In the genomic region with DNA sequence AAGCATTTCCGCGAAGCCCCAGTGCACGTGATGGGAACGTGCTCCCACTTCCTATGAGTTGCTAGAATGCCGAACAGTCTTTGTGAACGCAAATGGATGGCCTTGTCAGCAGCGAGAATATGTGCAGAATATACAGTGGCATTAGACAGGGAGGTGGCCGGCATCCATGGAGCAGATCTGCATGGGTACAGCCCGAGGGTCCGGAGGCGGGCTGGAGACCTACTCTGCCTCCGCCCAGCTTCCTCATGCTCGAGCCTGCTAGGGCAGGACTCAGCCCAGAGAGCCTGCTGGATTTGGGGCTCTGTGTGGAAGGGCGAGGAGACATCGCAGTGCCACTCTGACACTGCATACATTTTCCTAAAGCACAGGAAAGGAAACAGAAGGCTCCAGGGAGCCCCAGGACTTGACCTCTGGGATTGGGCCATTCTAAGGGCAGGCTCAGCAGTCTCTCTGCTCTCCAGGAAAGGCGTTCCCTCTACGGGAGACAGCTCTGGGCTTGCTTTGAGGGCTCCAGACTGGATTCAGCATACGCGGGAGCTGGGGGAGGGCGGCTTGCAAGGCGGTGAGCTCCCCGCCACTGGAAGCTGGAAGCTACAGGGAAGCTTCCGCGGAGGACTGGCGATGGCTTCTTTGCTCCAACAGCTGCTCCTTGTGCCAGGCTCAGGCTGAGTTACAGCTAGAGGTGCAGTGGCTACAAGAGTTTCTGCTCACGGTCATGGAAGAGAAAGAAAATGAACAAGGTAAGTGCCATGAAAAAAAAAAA, we compare ENCODE assay signal across 15 cellular contexts. TPM values are rescaled to one million over a fixed set of nuclear protein-coding genes. Genes with fewer than 3 reads are reported as not detected.
DNase-seq lines count a peak whose midpoint lies in the region; ATAC-seq and TF ChIP-seq lines count a peak whose summit lies in the region.
"Had no signal": no experiment of that assay in that cellular context is flagged by ENCODE, and none has a peak within 500 bp of the region (broad histone marks: within the 10 kb centered on the region; RNA-seq: fewer than 3 reads in every experiment).

No MANE protein-coding gene starts in this region.

- H3K27ac Mint-ChIP-seq in activated T-helper 17 cell treated with anti-CD3 and anti-CD28 coated beads, Interleukin-2, amount 50 U/mL, for 72 hours, result no peak overlapping the region
- H3K27ac Mint-ChIP-seq: CD4-positive, CD25-positive, alpha-beta regulatory T cell had no signal

- intact Hi-C loops in right cardiac atrium (cut with DNase I), result loop anchor here in 2 of 4 donors (10.0 kb wide), 2 partner anchors 384 to 534 kb away; no protein-coding TSS in a partner anchor
- intact Hi-C loops in Right ventricle myocardium inferior (cut with DNase I), result loop anchor here (10.0 kb wide), 1 partner anchor 534 kb away; no protein-coding TSS in a partner anchor

- H3K23ac ChIP-seq in neuronal stem cell (ENCODE audit: low read depth, low read length, poor library complexity), result no peak overlapping the region

- peak overlapping the region; percentile 30 for H2AFZ ChIP-seq in neuronal stem cell (ENCODE audit: low read length)
- H2AFZ ChIP-seq: PC-9 had no signal

- H2AK5ac ChIP-seq in neuronal stem cell (ENCODE audit: low read depth, low read length), result no peak overlapping the region

- no peak overlapping the region for H2BK120ac ChIP-seq in neuronal stem cell (ENCODE audit: low read depth, low read length)

- H3K27ac ChIP-seq in right cardiac atrium (ENCODE audit: low read length), result no peak overlapping the region
- no peak overlapping the region for H3K27ac ChIP-seq in coronary artery
- H3K27ac ChIP-seq in neuronal stem cell (replicated peaks; ENCODE audit: low read length), result no peak overlapping the region
- H3K27ac ChIP-seq: PC-9 had no signal

- H3K36me3 ChIP-seq in neuronal stem cell (replicated peaks in 1 of 2; ENCODE audit: control insufficient read depth in 2 of 2, insufficient read depth in 2 of 2, low read length in 2 of 2), result peaks cover 0 to 2% of the 10 kb centered on the region in 2 donors

- H3K9ac ChIP-seq in neuronal stem cell (ENCODE audit: low read depth, low read length, poor library complexity), result no peak overlapping the region

- no peaks in the 10 kb centered on the region for H3K79me1 ChIP-seq in neuronal stem cell (ENCODE audit: low read depth, low read length)

- no peak for DNase-seq in right cardiac atrium
- DNase-seq in Right ventricle myocardium inferior (ENCODE audit: missing footprints), result no peak
- peak; percentile 49 for DNase-seq in coronary artery (ENCODE audit: low spot score)
- no peak for DNase-seq in neuronal stem cell (ENCODE audit: low spot score)
- DNase-seq in medulla oblongata (ENCODE audit: extremely low spot score), result no peak
- DNase-seq in stimulated activated naive CD8-positive, alpha-beta T cell treated with anti-CD3 and anti-CD28 coated beads, Interleukin-15, Interleukin-2, amounts not matched to agents 100 U/mL and 50 U/mL, for 24 hours, result no peak
- DNase-seq: Caco-2; CD4-positive, CD25-positive, alpha-beta regulatory T cell; MV-4-11; NCI-H187 treated with DMSO at 0.1 percent for 48 hours; NCI-H2171; NCI-H82; PC-9 had no signal

- peak overlapping the region; percentile 72 for H3K18ac ChIP-seq in neuronal stem cell (ENCODE audit: low read length)

- H3K36me3 Mint-ChIP-seq in activated T-helper 17 cell treated with anti-CD3 and anti-CD28 coated beads, Interleukin-2, amount 50 U/mL, for 72 hours (ENCODE audit: low read depth), result no peaks in the 10 kb centered on the region
- H3K36me3 Mint-ChIP-seq: CD4-positive, CD25-positive, alpha-beta regulatory T cell had no signal

- H3K4me1 Mint-ChIP-seq in activated T-helper 17 cell treated with anti-CD3 and anti-CD28 coated beads, Interleukin-2, amount 50 U/mL, for 72 hours, result no peaks in the 10 kb centered on the region
- H3K4me1 Mint-ChIP-seq: CD4-positive, CD25-positive, alpha-beta regulatory T cell had no signal

- TF ChIP-seq CTCF in coronary artery (IDR thresholded peaks at IDR 0.05), result no peak

- no peaks in the 10 kb centered on the region for H3K9me3 ChIP-seq in right cardiac atrium (ENCODE audit: control insufficient read depth, low read length)
- peaks cover 0 to 3% of the 10 kb centered on the region in 2 donors for H3K9me3 ChIP-seq in neuronal stem cell (replicated peaks in 1 of 2; ENCODE audit: control insufficient read depth in 2 of 2, insufficient read depth in 1 of 2, low read depth in 1 of 2, low read length in 2 of 2)
- H3K9me3 ChIP-seq: Caco-2 had no signal

- H3K4me3 ChIP-seq in right cardiac atrium (ENCODE audit: low read length) (no peak overlapping the region), coronary artery (no peak overlapping the region), neuronal stem cell (ENCODE audit: low read length in 2 of 2) (no peak overlapping the region)
- H3K4me3 ChIP-seq: K562, PC-9 had no signal

- H4K8ac ChIP-seq in neuronal stem cell (ENCODE audit: low read depth, low read length), result no peak overlapping the region

- no peak overlapping the region for H3K14ac ChIP-seq in neuronal stem cell (ENCODE audit: low read length)

- peaks cover 23% of the 10 kb centered on the region for H3K27me3 Mint-ChIP-seq in activated T-helper 17 cell treated with anti-CD3 and anti-CD28 coated beads, Interleukin-2, amount 50 U/mL, for 72 hours
- H3K27me3 Mint-ChIP-seq: CD4-positive, CD25-positive, alpha-beta regulatory T cell had no signal

- H3K4ac ChIP-seq in neuronal stem cell (ENCODE audit: low read length), result no peak overlapping the region

- no peak overlapping the region for H2BK12ac ChIP-seq in neuronal stem cell (ENCODE audit: low read length)

- no peaks in the 10 kb centered on the region for H3K9me3 Mint-ChIP-seq in activated T-helper 17 cell treated with anti-CD3 and anti-CD28 coated beads, Interleukin-2, amount 50 U/mL, for 72 hours
- H3K9me3 Mint-ChIP-seq: CD4-positive, CD25-positive, alpha-beta regulatory T cell had no signal

- ATAC-seq in right cardiac atrium (peak; percentile 10 to 50), Right ventricle myocardium inferior (no peak)
- ATAC-seq in stimulated activated naive CD8-positive, alpha-beta T cell treated with anti-CD3 and anti-CD28 coated beads, Interleukin-15, Interleukin-2, amounts not matched to agents 100 U/mL and 50 U/mL, for 24 hours, result no peak
- ATAC-seq in activated T-helper 17 cell treated with anti-CD3 and anti-CD28 coated beads, Interleukin-2, amount 50 U/mL, for 72 hours (replicated peaks), result no peak
- ATAC-seq: K562 had no signal

- H3K27me3 ChIP-seq in right cardiac atrium (ENCODE audit: control insufficient read depth, insufficient read depth), result no peaks in the 10 kb centered on the region
- peaks cover 0 to 16% (median 0%) of the 10 kb centered on the region in 3 experiments for H3K27me3 ChIP-seq in neuronal stem cell (ENCODE audit: control insufficient read depth in 3 of 3, insufficient read depth in 3 of 3, low read depth in 1 of 3, low read length in 3 of 3)

- no peak overlapping the region for H4K91ac ChIP-seq in neuronal stem cell (ENCODE audit: low read depth, low read length, poor library complexity)

- no peaks in the 10 kb centered on the region for H3K4me1 ChIP-seq in right cardiac atrium (ENCODE audit: control insufficient read depth, insufficient read depth, low read length)
- H3K4me1 ChIP-seq in neuronal stem cell (ENCODE audit: control insufficient read depth in 2 of 2, insufficient read depth in 1 of 2, low read depth in 1 of 2, low read length in 2 of 2), result no peaks in the 10 kb centered on the region
- H3K4me1 ChIP-seq: Caco-2 had no signal

- H2BK5ac ChIP-seq in neuronal stem cell (ENCODE audit: low read length), result no peak overlapping the region

- H3K4me3 Mint-ChIP-seq in activated T-helper 17 cell treated with anti-CD3 and anti-CD28 coated beads, Interleukin-2, amount 50 U/mL, for 72 hours, result no peak overlapping the region
- H3K4me3 Mint-ChIP-seq: CD4-positive, CD25-positive, alpha-beta regulatory T cell had no signal

- H2BK15ac ChIP-seq in neuronal stem cell (ENCODE audit: low read length), result no peak overlapping the region

- WGBS in right cardiac atrium, result 53% methylated on average over 26 of the region's 26 CpGs
- no CpG with 5 or more reads among the region's 26 CpGs for WGBS in neuronal stem cell (ENCODE audit: extremely low coverage in 2 of 2, insufficient read length in 2 of 2, insufficient replicate concordance in 1 of 2), 2 donors

- no peak overlapping the region for H3K4me2 ChIP-seq in neuronal stem cell (ENCODE audit: insufficient read depth, low read length, poor library complexity, severe bottlenecking)
- H3K4me2 ChIP-seq: PC-9 had no signal

RNA-seq across cellular contexts. Expression of gene UQCRFS1, which starts 56.0 kb away (rescaled TPM):
- 100 to 1,000 TPM; 107 to 131 (median 123) TPM for total RNA-seq in right cardiac atrium
- polyA plus RNA-seq in right cardiac atrium, result 143 TPM
- 168 TPM for total RNA-seq in Right ventricle myocardium inferior
- 33.9 TPM for polyA plus RNA-seq in neuronal stem cell (2013, experiment 1 of 2)
- polyA plus RNA-seq in neuronal stem cell (2013, experiment 2 of 2), result 34.8 TPM
- total RNA-seq in activated T-helper 17 cell treated with anti-CD3 and anti-CD28 coated beads, Interleukin-2, amount 50 U/mL, for 72 hours, result 10 to 100 TPM; 23.1 to 44.2 TPM

Comparison
In these comparisons a context has a peak if more than half of its experiments do, and no peak if none do; other contexts are left out.
1. ATAC-seq: peak in right cardiac atrium (2 of 2); none in Right ventricle myocardium inferior (single experiment), stimulated activated naive CD8-positive, alpha-beta T cell treated with anti-CD3 and anti-CD28 coated beads, Interleukin-15, Interleukin-2, amounts not matched to agents 100 U/mL and 50 U/mL, for 24 hours (single experiment) and activated T-helper 17 cell treated with anti-CD3 and anti-CD28 coated beads, Interleukin-2, amount 50 U/mL, for 72 hours (single experiment).